In genomic region chr10:60414111-60414510, GRCh38 we compare ENCODE assay signal across 21 cellular contexts. TPM values are rescaled to one million over a fixed set of nuclear protein-coding genes. Genes with fewer than 3 reads are reported as not detected.
DNase-seq lines count a peak whose midpoint lies in the region; ATAC-seq, FAIRE-seq and TF ChIP-seq lines count a peak whose summit lies in the region.
"Had no signal": no experiment of that assay in that cellular context is flagged by ENCODE, and none has a peak within 500 bp of the region (broad histone marks: within the 10 kb centered on the region; RNA-seq: fewer than 3 reads in every experiment).

No MANE protein-coding gene starts in this region.

- H3K27ac ChIP-seq in keratinocyte (ENCODE audit: control insufficient read depth, insufficient read depth, low read length) = no peak overlapping the region
- H3K27ac ChIP-seq: esophagus squamous epithelium, stomach had no signal

- H3K79me2 ChIP-seq in keratinocyte (ENCODE audit: control insufficient read depth, insufficient read depth, low read length) = no peaks in the 10 kb centered on the region

- ATAC-seq in GM19455 (IDR thresholded peaks at IDR 0.05; ENCODE audit: unreplicated experiment) = no peak

- H3K9ac ChIP-seq in keratinocyte (ENCODE audit: control insufficient read depth, extremely low read depth, insufficient read depth, low read length) = no peak overlapping the region

- in situ Hi-C loops in SK-MEL-5 (cut with HindIII; ENCODE audit: low pct_unique_long_range_greater_than_20kb, low sequenced_read_pairs) = no loop called here

- no peak overlapping the region for H2AFZ ChIP-seq in keratinocyte (ENCODE audit: control insufficient read depth, low read length)

- DNase-seq in H54 (ENCODE audit: insufficient read length, low spot score) (no peak), SK-MEL-5 (ENCODE audit: low read depth, low spot score) (peak; percentile 2), keratinocyte (ENCODE audit: low read depth, low spot score) (no peak), urothelium cell line (ENCODE audit: low spot score) (peak; percentile 16), ecto neural progenitor cell (ENCODE audit: low spot score) (no peak)
- DNase-seq in stimulated activated CD4-positive, alpha-beta T cell treated with anti-CD3 and anti-CD28 coated beads, Interleukin-4, amount 100 ng/mL, for 24 hours = no peak
- DNase-seq: activated CD8-positive, alpha-beta memory T cell treated with anti-CD3 and anti-CD28 coated beads for 24 hours; activated naive CD4-positive, alpha-beta T cell treated with anti-CD3 and anti-CD28 coated beads, Interleukin-2, amount 50 U/mL, for 16 hours; activated T-cell treated with anti-CD3 and anti-CD28 coated beads, Interleukin-2, amount 50 U/mL, for 48 hours; aorta; COR-L47; effector CD8-positive, alpha-beta T cell; esophagus squamous epithelium; glutamatergic neuron; KBM-7; NCI-H187; NCI-H2227 treated with DMSO at 0.1 percent for 48 hours; stimulated activated CD4-positive, alpha-beta T cell treated with anti-CD3 and anti-CD28 coated beads, Interleukin-4, amount 100 ng/mL, for 4 hours; stomach had no signal

- no peaks in the 10 kb centered on the region for H3K36me3 ChIP-seq in keratinocyte (ENCODE audit: control insufficient read depth in 2 of 2, extremely low read depth in 1 of 2, insufficient read depth in 2 of 2, low read length in 2 of 2)
- H3K36me3 ChIP-seq: esophagus squamous epithelium, stomach had no signal

- H3K9me1 ChIP-seq in keratinocyte (ENCODE audit: control insufficient read depth, extremely low read depth, insufficient read depth, low read length) = no peaks in the 10 kb centered on the region

- H3K4me2 ChIP-seq in keratinocyte (ENCODE audit: control insufficient read depth, extremely low read depth, insufficient read depth, low read depth, low read length) = peak overlapping the region; percentile 64

- H4K20me1 ChIP-seq in keratinocyte (ENCODE audit: control insufficient read depth, extremely low read depth, insufficient read depth, low read length) = no peaks in the 10 kb centered on the region

- no peaks in the 10 kb centered on the region for H3K9me3 ChIP-seq in keratinocyte (ENCODE audit: control insufficient read depth, low read depth, low read length)
- H3K9me3 ChIP-seq: esophagus squamous epithelium, stomach had no signal

- H3K4me1 ChIP-seq in keratinocyte (ENCODE audit: control insufficient read depth, extremely low read depth, insufficient read depth, low read length) = peaks cover 28% of the 10 kb centered on the region
- H3K4me1 ChIP-seq: esophagus squamous epithelium, stomach had no signal

- FAIRE-seq in H54 (lab: Jason Lieb, UNC) (peak; percentile 73), keratinocyte (lab: Jason Lieb, UNC) (no peak), urothelium cell line (lab: Jason Lieb, UNC) (no peak)
- FAIRE-seq: H1 had no signal

- peak in 1 of 3 experiments; percentile 23 for TF ChIP-seq CTCF in keratinocyte (optimal IDR thresholded peaks at IDR 0.05 in 1 of 3, IDR thresholded peaks at IDR 0.05 in 1 of 3, conservative IDR thresholded peaks at IDR 0.05 in 1 of 3; ENCODE audit: extremely low read depth in 1 of 3, insufficient read depth in 2 of 3, low read length in 3 of 3)

- peak overlapping the region in 1 of 3 experiments; percentile 3 for H3K4me3 ChIP-seq in keratinocyte (ENCODE audit: control insufficient read depth in 2 of 3, extremely low read depth in 1 of 3, insufficient read depth in 2 of 3, low read depth in 1 of 3, low read length in 3 of 3)
- H3K4me3 ChIP-seq: esophagus squamous epithelium, stomach had no signal

- dilution Hi-C loops in keratinocyte (cut with MboI; ENCODE audit: extremely low pct_ligation_motif_present, low sequenced_read_pairs) = no loop called here

- no peaks in the 10 kb centered on the region for H3K27me3 ChIP-seq in keratinocyte (ENCODE audit: control insufficient read depth, extremely low read depth, insufficient read depth, low read length)
- H3K27me3 ChIP-seq: esophagus squamous epithelium, stomach had no signal

- no peak for TF ChIP-seq POLR2A in H54 (IDR thresholded peaks at IDR 0.05; ENCODE audit: low read depth, low read length)

RNA-seq across cellular contexts. Expression of gene ANK3, which starts 24.4 kb away (rescaled TPM):
- 0.40 and 2.0 TPM in 2 replicates for total RNA-seq in SK-MEL-5 (2014; rRNA removed; shearing (Covaris generic))
- 2.3 and 3.5 TPM in 2 replicates for polyA plus RNA-seq in SK-MEL-5 (2015; cell fraction: cytosol; rRNA removed)
- 9.2 and 11.7 TPM in 2 replicates for polyA plus RNA-seq in SK-MEL-5 (2015; cell fraction: nucleus; rRNA removed)
- polyA plus RNA-seq in keratinocyte = 8.2 to 9.1 TPM (median 8.3 TPM) in 3 replicates
- polyA plus RNA-seq in keratinocyte (2011; ENCODE audit: low read depth) = 24.9 TPM
- polyA plus RNA-seq in keratinocyte (2011; cell fraction: cytosol; rRNA removed) = 4.8 and 8.0 TPM in 2 replicates
- polyA plus RNA-seq in keratinocyte (2011; cell fraction: nucleus; rRNA removed) = 11.4 and 14.2 TPM in 2 replicates
- polyA plus RNA-seq in keratinocyte (2012; ENCODE audit: low replicate concordance) = 5.9 and 7.2 TPM in 2 replicates
- 8.6 to 32.0 TPM (median 27.7 TPM) in 3 replicates for polyA minus RNA-seq in keratinocyte
- 9.8 TPM for polyA minus RNA-seq in keratinocyte (2011; cell fraction: cytosol; rRNA and poly(A)+ RNA removed)
- polyA minus RNA-seq in keratinocyte (2011; cell fraction: nucleus; rRNA and poly(A)+ RNA removed) = 23.5 and 49.6 TPM in 2 replicates

Comparison
In these comparisons a context has a peak if more than half of its experiments do, and no peak if none do; other contexts are left out.
1. DNase-seq: peak in SK-MEL-5 (single experiment) and urothelium cell line (single experiment); none in H54 (single experiment), keratinocyte (single experiment), ecto neural progenitor cell (single experiment) and stimulated activated CD4-positive, alpha-beta T cell treated with anti-CD3 and anti-CD28 coated beads, Interleukin-4, amount 100 ng/mL, for 24 hours (single experiment).